Comparison of ENCODE assay signal across 12 cellular contexts in the genomic region with DNA sequence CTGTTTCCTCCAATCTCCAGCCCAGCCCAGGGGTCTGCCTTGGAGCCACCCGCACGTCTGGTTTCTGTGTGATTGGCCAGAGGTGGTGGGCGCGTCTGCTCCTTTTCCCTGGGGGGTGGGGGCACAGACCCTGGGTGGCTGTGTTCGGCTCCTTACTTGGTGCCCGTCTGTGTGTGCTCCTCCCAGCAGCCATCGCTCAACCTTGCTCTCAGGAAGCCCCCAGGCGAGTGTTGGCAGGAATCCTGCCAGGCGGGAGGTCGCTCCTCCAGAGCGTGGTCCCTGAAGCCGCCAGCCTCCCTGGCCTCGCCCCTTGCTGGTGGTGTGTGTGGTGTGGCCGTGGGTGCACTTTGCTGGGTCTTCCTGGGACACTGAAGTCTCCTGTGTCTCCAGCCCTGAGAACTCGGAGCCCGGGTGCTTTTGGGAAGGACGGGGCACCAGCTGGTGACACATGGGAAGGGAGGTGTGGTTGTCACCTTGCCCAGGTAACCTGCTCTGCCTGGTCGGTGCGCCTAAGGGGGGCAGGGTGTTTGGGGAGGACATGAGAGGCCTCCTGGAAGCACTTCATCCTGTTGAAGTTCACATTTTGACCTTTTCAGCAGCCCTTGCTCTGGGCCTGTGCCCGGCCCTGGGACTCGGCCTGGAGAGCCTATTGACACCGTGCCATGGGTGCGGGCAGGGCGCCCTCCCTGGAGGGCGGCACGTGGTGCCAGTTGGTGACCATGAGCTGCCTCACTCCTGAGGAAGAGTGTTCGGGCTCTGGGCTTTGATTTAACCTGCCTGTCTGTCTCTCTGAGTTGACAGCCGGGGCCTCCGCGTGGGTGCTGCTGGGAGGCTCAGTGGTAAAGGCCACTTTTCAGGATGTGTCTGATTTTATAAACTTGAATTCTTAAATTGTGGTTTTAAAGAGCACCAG. TPM values are rescaled to one million over a fixed set of nuclear protein-coding genes. Genes with fewer than 3 reads are reported as not detected.
DNase-seq lines count a peak whose midpoint lies in the region; ATAC-seq and TF ChIP-seq lines count a peak whose summit lies in the region.
"Had no signal": no experiment of that assay in that cellular context is flagged by ENCODE, and none has a peak within 500 bp of the region (broad histone marks: within the 10 kb centered on the region; RNA-seq: fewer than 3 reads in every experiment).

No MANE protein-coding gene starts in this region.

- peak in 1 of 2 donors; percentile 34 for TF ChIP-seq RAD21 in liver (IDR thresholded peaks at IDR 0.05)

- TF ChIP-seq POLR2A in body of pancreas (IDR thresholded peaks at IDR 0.05) (peak in 1 of 3 donors; percentile 39), testis (IDR thresholded peaks at IDR 0.05) (no peak)

- H3K9me3 ChIP-seq in body of pancreas (no peaks in the 10 kb centered on the region), liver (ENCODE audit: control insufficient read depth in 4 of 4, low read length in 3 of 4) (no peaks in the 10 kb centered on the region), testis (no peaks in the 10 kb centered on the region)

- intact Hi-C loops in body of pancreas (cut with DNase I): no loop called here
- intact Hi-C loops in testis (cut with DNase I; ENCODE audit: low total_unique reads): no loop called here

- H3K27me3 ChIP-seq in body of pancreas (no peaks in the 10 kb centered on the region), liver (ENCODE audit: control insufficient read depth in 4 of 4, insufficient read depth in 4 of 4, low read length in 3 of 4) (no peaks in the 10 kb centered on the region), testis (no peaks in the 10 kb centered on the region)

- TF ChIP-seq CTCF in body of pancreas (IDR thresholded peaks at IDR 0.05) (no peak), liver (IDR thresholded peaks at IDR 0.05; ENCODE audit: low read depth, low read length, missing input control) (no peak), testis (IDR thresholded peaks at IDR 0.05) (no peak)

- peaks cover 69% of the 10 kb centered on the region for H3K4me1 ChIP-seq in body of pancreas
- peaks cover 7 to 22% (median 17%) of the 10 kb centered on the region in 4 donors for H3K4me1 ChIP-seq in liver (ENCODE audit: control insufficient read depth in 4 of 4, insufficient read depth in 4 of 4, low read length in 3 of 4)
- peaks cover 5% of the 10 kb centered on the region for H3K4me1 ChIP-seq in testis

- H3K27ac ChIP-seq in body of pancreas (peak overlapping the region; percentile 96 to 98 (median 98)), liver (ENCODE audit: low read depth in 1 of 2, low read length in 2 of 2) (peak overlapping the region; percentile 69 to 80), testis (no peak overlapping the region)

- H3K36me3 ChIP-seq in body of pancreas (replicated peaks in 1 of 2; ENCODE audit: insufficient read depth in 1 of 2, low read depth in 2 of 2) (no peaks in the 10 kb centered on the region), liver (ENCODE audit: control insufficient read depth in 4 of 4, insufficient read depth in 3 of 4, low read depth in 1 of 4, low read length in 3 of 4) (no peaks in the 10 kb centered on the region), testis (ENCODE audit: low read depth, missing control alignments) (no peaks in the 10 kb centered on the region)

- H3K9ac ChIP-seq in liver (ENCODE audit: low read depth in 1 of 2, low read length in 2 of 2): no peak overlapping the region

- 27 to 40% methylated on average over 6 to 29 of the region's 30 CpGs for WGBS in body of pancreas, 2 donors
- 49% methylated on average over 30 of the region's 30 CpGs for WGBS in liver
- 74 to 88% methylated on average over 15 to 30 of the region's 30 CpGs for WGBS in testis, 2 donors

- peak; percentile 62 for DNase-seq in DMS53 (lab: John Stamatoyannopoulos, UW)
- DNase-seq in DMS53 treated with DMSO at 0.1 percent for 48 hours (lab: John Stamatoyannopoulos, UW; ENCODE audit: unreplicated experiment): no peak
- peak; percentile 88 to 92 (median 92) for DNase-seq in body of pancreas
- peak; percentile 48 for DNase-seq in testis
- DNase-seq in activated effector memory CD4-positive, alpha-beta T cell treated with Interleukin-2 at 50 U/mL for 16 hours: no peak
- no peak for DNase-seq in AG20443 (ENCODE audit: low spot score)
- DNase-seq in NCI-H1105 (lab: John Stamatoyannopoulos, UW): no peak
- DNase-seq: 8988T, NCI-H1048, T-helper 17 cell had no signal

- H3K4me3 ChIP-seq in body of pancreas (no peak overlapping the region), liver (ENCODE audit: low read depth in 1 of 3, low read length in 3 of 3) (no peak overlapping the region), testis (no peak overlapping the region)

- peak; percentile 85 for ATAC-seq in body of pancreas
- ATAC-seq: T-helper 17 cell had no signal

TF ChIP-seq in liver, 16 proteins besides CTCF, POLR2A, EP300 and RAD21:
- TF ChIP-seq, protein P1, sequence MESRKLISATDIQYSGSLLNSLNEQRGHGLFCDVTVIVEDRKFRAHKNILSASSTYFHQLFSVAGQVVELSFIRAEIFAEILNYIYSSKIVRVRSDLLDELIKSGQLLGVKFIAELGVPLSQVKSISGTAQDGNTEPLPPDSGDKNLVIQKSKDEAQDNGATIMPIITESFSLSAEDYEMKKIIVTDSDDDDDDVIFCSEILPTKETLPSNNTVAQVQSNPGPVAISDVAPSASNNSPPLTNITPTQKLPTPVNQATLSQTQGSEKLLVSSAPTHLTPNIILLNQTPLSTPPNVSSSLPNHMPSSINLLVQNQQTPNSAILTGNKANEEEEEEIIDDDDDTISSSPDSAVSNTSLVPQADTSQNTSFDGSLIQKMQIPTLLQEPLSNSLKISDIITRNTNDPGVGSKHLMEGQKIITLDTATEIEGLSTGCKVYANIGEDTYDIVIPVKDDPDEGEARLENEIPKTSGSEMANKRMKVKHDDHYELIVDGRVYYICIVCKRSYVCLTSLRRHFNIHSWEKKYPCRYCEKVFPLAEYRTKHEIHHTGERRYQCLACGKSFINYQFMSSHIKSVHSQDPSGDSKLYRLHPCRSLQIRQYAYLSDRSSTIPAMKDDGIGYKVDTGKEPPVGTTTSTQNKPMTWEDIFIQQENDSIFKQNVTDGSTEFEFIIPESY (IDR thresholded peaks at IDR 0.05): no peak
- no peak for TF ChIP-seq JUND (IDR thresholded peaks at IDR 0.05)
- TF ChIP-seq, protein P2, sequence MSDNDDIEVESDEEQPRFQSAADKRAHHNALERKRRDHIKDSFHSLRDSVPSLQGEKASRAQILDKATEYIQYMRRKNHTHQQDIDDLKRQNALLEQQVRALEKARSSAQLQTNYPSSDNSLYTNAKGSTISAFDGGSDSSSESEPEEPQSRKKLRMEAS (IDR thresholded peaks at IDR 0.05): peak; percentile 89
- no peak for TF ChIP-seq TAF1 (conservative IDR thresholded peaks at IDR 0.05)
- TF ChIP-seq GABPA (IDR thresholded peaks at IDR 0.05 in 1 of 2, conservative IDR thresholded peaks at IDR 0.05 in 1 of 2): peak in 1 of 2 donors; percentile 44
- TF ChIP-seq YY1 (IDR thresholded peaks at IDR 0.05): peak; percentile 79
- TF ChIP-seq FOXA1 (IDR thresholded peaks at IDR 0.05): peak; percentile 80
- no peak for TF ChIP-seq HNF4G (IDR thresholded peaks at IDR 0.05)
- TF ChIP-seq SP1 (IDR thresholded peaks at IDR 0.05): peak; percentile 58
- peak; percentile 76 to 87 for TF ChIP-seq RXRA (IDR thresholded peaks at IDR 0.05)
- peak; percentile 65 for TF ChIP-seq FOXA2 (IDR thresholded peaks at IDR 0.05)
- peak in 1 of 2 donors; percentile 24 for TF ChIP-seq EGR1 (IDR thresholded peaks at IDR 0.05; ENCODE audit: low read depth in 2 of 2)
- TF ChIP-seq, protein P3, sequence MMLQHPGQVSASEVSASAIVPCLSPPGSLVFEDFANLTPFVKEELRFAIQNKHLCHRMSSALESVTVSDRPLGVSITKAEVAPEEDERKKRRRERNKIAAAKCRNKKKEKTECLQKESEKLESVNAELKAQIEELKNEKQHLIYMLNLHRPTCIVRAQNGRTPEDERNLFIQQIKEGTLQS (IDR thresholded peaks at IDR 0.05): no peak
- TF ChIP-seq, protein P4, sequence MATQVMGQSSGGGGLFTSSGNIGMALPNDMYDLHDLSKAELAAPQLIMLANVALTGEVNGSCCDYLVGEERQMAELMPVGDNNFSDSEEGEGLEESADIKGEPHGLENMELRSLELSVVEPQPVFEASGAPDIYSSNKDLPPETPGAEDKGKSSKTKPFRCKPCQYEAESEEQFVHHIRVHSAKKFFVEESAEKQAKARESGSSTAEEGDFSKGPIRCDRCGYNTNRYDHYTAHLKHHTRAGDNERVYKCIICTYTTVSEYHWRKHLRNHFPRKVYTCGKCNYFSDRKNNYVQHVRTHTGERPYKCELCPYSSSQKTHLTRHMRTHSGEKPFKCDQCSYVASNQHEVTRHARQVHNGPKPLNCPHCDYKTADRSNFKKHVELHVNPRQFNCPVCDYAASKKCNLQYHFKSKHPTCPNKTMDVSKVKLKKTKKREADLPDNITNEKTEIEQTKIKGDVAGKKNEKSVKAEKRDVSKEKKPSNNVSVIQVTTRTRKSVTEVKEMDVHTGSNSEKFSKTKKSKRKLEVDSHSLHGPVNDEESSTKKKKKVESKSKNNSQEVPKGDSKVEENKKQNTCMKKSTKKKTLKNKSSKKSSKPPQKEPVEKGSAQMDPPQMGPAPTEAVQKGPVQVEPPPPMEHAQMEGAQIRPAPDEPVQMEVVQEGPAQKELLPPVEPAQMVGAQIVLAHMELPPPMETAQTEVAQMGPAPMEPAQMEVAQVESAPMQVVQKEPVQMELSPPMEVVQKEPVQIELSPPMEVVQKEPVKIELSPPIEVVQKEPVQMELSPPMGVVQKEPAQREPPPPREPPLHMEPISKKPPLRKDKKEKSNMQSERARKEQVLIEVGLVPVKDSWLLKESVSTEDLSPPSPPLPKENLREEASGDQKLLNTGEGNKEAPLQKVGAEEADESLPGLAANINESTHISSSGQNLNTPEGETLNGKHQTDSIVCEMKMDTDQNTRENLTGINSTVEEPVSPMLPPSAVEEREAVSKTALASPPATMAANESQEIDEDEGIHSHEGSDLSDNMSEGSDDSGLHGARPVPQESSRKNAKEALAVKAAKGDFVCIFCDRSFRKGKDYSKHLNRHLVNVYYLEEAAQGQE (IDR thresholded peaks at IDR 0.05): no peak
- TF ChIP-seq HNF4A (conservative IDR thresholded peaks at IDR 0.05): peak; percentile 46 to 80
- no peak for TF ChIP-seq NR2F2 (IDR thresholded peaks at IDR 0.05)

RNA-seq across cellular contexts. Expression of a gene that starts 49.0 kb away (rescaled TPM):
- not detected for total RNA-seq in body of pancreas
- total RNA-seq in liver: not detected
- under 1 TPM; 0.02 to 0.08 TPM for polyA plus RNA-seq in liver
- under 1 TPM; 0.50 to 0.63 TPM for total RNA-seq in testis
- polyA plus RNA-seq in testis (ENCODE audit: insufficient read depth, low read depth, low replicate concordance): 0.21 TPM
- total RNA-seq: myocyte, T-helper 17 cell had no signal

Comparison
In these comparisons a context has a peak if more than half of its experiments do, and no peak if none do; other contexts are left out.
1. DNase-seq: peak in DMS53 (single experiment), body of pancreas (4 of 4) and testis (single experiment); none in DMS53 treated with DMSO at 0.1 percent for 48 hours (single experiment), activated effector memory CD4-positive, alpha-beta T cell treated with Interleukin-2 at 50 U/mL for 16 hours (single experiment), AG20443 (single experiment) and NCI-H1105 (single experiment).
2. H3K27ac ChIP-seq: peak in body of pancreas (4 of 4) and liver (2 of 2); none in testis (0 of 2).